34 cellular contexts compared by ENCODE assay signal in genomic region chr9:81852820-81853219, GRCh38.
"Had no signal": no experiment of that assay in that cellular context is flagged by ENCODE, and none has a peak within 500 bp of the region (broad histone marks: within the 10 kb centered on the region; RNA-seq: fewer than 3 reads in every experiment).

No MANE protein-coding gene starts in this region.

- DNase-seq: activated effector memory CD4-positive, alpha-beta T cell treated with anti-CD3 and anti-CD28 coated beads, Interleukin-2, amount 50 U/mL, for 16 hours; activated effector memory CD4-positive, alpha-beta T cell treated with Interleukin-2 at 50 U/mL for 16 hours; activated gamma-delta T cell; activated gamma-delta T cell treated with Interleukin-2 at 50 U/mL for 16 hours; activated naive CD4-positive, alpha-beta T cell; activated naive CD4-positive, alpha-beta T cell treated with anti-CD3 and anti-CD28 coated beads, Interleukin-2, amount 10 ng/mL, durations not matched to agents 7 days and 5 days; activated naive CD4-positive, alpha-beta T cell treated with anti-CD3 and anti-CD28 coated beads, Interleukin-2, amount 50 U/mL, for 16 hours; activated naive CD4-positive, alpha-beta T cell treated with Interleukin-2 at 50 U/mL for 16 hours; activated naive CD8-positive, alpha-beta T cell treated with anti-CD3 and anti-CD28 coated beads for 36 hours; activated naive CD8-positive, alpha-beta T cell treated with anti-CD3 and anti-CD28 coated beads, Interleukin-2, amount 10 ng/mL, durations not matched to agents 7 days and 5 days; activated naive CD8-positive, alpha-beta T cell treated with anti-CD3 and anti-CD28 coated beads, Interleukin-2, amount 50 U/mL, for 24 hours; activated T-cell treated with anti-CD3 and anti-CD28 coated beads for 4 hours; activated T-cell treated with anti-CD3 and anti-CD28 coated beads, Interleukin-2, amount 50 U/mL, for 1 hour; activated T-cell treated with anti-CD3 and anti-CD28 coated beads, Interleukin-2, amount 50 U/mL, for 24 hours; activated T-cell treated with anti-CD3 and anti-CD28 coated beads, Interleukin-2, amount 50 U/mL, for 4 hours; activated T-cell treated with anti-CD3 and anti-CD28 coated beads, Interleukin-2, amount 50 U/mL, for 48 hours; activated T-cell treated with anti-CD3 and anti-CD28 coated beads, Interleukin-2, amount 50 U/mL, for 72 hours; adrenal gland; amniotic stem cell; amygdala; anterior cingulate cortex; aorta; body of pancreas; brain microvascular endothelial cell; caudate nucleus; central memory CD4-positive, alpha-beta T cell; cerebellar nuclear complex had no signal

- H3K27me3 Mint-ChIP-seq: activated naive CD4-positive, alpha-beta T cell treated with anti-CD3 and anti-CD28 coated beads, Interleukin-2, amount 10 ng/mL, durations not matched to agents 7 days and 5 days; activated naive CD8-positive, alpha-beta T cell; activated naive CD8-positive, alpha-beta T cell treated with anti-CD3 and anti-CD28 coated beads for 36 hours; activated naive CD8-positive, alpha-beta T cell treated with anti-CD3 and anti-CD28 coated beads, Interleukin-2, amount 10 ng/mL, durations not matched to agents 7 days and 5 days; activated T-cell treated with anti-CD3 and anti-CD28 coated beads, Interleukin-2, amount 50 U/mL, for 24 hours; activated T-helper 17 cell treated with anti-CD3 and anti-CD28 coated beads, Interleukin-2, amount 50 U/mL, for 72 hours; brain; central memory CD8-positive, alpha-beta T cell had no signal

- H3K9me3 Mint-ChIP-seq: activated naive CD4-positive, alpha-beta T cell treated with anti-CD3 and anti-CD28 coated beads, Interleukin-2, amount 10 ng/mL, durations not matched to agents 7 days and 5 days; activated naive CD4-positive, alpha-beta T cell treated with anti-CD3 and anti-CD28 coated beads, Interleukin-2, amount 50 U/mL, for 72 hours; activated naive CD8-positive, alpha-beta T cell treated with anti-CD3 and anti-CD28 coated beads for 36 hours; activated naive CD8-positive, alpha-beta T cell treated with anti-CD3 and anti-CD28 coated beads, Interleukin-2, amount 10 ng/mL, durations not matched to agents 7 days and 5 days; activated naive CD8-positive, alpha-beta T cell treated with anti-CD3 and anti-CD28 coated beads, Interleukin-2, amount 50 U/mL, for 24 hours; activated T-cell treated with anti-CD3 and anti-CD28 coated beads, Interleukin-2, amount 50 U/mL, for 24 hours; activated T-cell treated with anti-CD3 and anti-CD28 coated beads, Interleukin-2, amount 50 U/mL, for 4 hours; activated T-cell treated with anti-CD3 and anti-CD28 coated beads, Interleukin-2, amount 50 U/mL, for 72 hours; activated T-helper 1 cell treated with anti-CD3 and anti-CD28 coated beads, Interleukin-12 subunit alpha, Interleukin-12 subunit beta, Interleukin-2, Interleukin-4 antibody, amounts not matched to agents 30 ng/mL and 10 ng/mL and 1 ng/mL, durations not matched to agents 14 hours and 24 hours and 36 hours; activated T-helper 2 cell treated with anti-CD3 and anti-CD28 coated beads, Interferon-gamma antibody, Interleukin-2, Interleukin-4, amounts not matched to agents 10 μg/mL and 5 μg/mL and 100 μg/mL, durations not matched to agents 14 hours and 24 hours and 36 hours; brain; central memory CD8-positive, alpha-beta T cell had no signal

- H3K36me3 Mint-ChIP-seq: activated naive CD4-positive, alpha-beta T cell treated with anti-CD3 and anti-CD28 coated beads, Interleukin-2, amount 10 ng/mL, durations not matched to agents 7 days and 5 days; activated naive CD4-positive, alpha-beta T cell treated with anti-CD3 and anti-CD28 coated beads, Interleukin-2, amount 50 U/mL, for 72 hours; activated naive CD8-positive, alpha-beta T cell; activated naive CD8-positive, alpha-beta T cell treated with anti-CD3 and anti-CD28 coated beads for 36 hours; activated naive CD8-positive, alpha-beta T cell treated with anti-CD3 and anti-CD28 coated beads, Interleukin-2, amount 10 ng/mL, durations not matched to agents 7 days and 5 days; brain had no signal

- H3K4me3 Mint-ChIP-seq: activated naive CD4-positive, alpha-beta T cell treated with anti-CD3 and anti-CD28 coated beads, Interleukin-2, amount 10 ng/mL, durations not matched to agents 7 days and 5 days; activated naive CD8-positive, alpha-beta T cell; activated naive CD8-positive, alpha-beta T cell treated with anti-CD3 and anti-CD28 coated beads for 36 hours; activated naive CD8-positive, alpha-beta T cell treated with anti-CD3 and anti-CD28 coated beads, Interleukin-2, amount 10 ng/mL, durations not matched to agents 7 days and 5 days; activated naive CD8-positive, alpha-beta T cell treated with anti-CD3 and anti-CD28 coated beads, Interleukin-2, amount 50 U/mL, for 24 hours; activated T-cell treated with anti-CD3 and anti-CD28 coated beads, Interleukin-2, amount 50 U/mL, for 24 hours; activated T-cell treated with anti-CD3 and anti-CD28 coated beads, Interleukin-2, amount 50 U/mL, for 4 hours; activated T-cell treated with anti-CD3 and anti-CD28 coated beads, Interleukin-2, amount 50 U/mL, for 72 hours; activated T-helper 1 cell treated with anti-CD3 and anti-CD28 coated beads, Interleukin-12 subunit alpha, Interleukin-12 subunit beta, Interleukin-2, Interleukin-4 antibody, amounts not matched to agents 30 ng/mL and 10 ng/mL and 1 ng/mL, durations not matched to agents 14 hours and 24 hours and 36 hours; activated T-helper 17 cell treated with anti-CD3 and anti-CD28 coated beads, Interleukin-2, amount 50 U/mL, for 72 hours; brain; central memory CD8-positive, alpha-beta T cell had no signal

- H3K27ac Mint-ChIP-seq: activated naive CD4-positive, alpha-beta T cell treated with anti-CD3 and anti-CD28 coated beads, Interleukin-2, amount 10 ng/mL, durations not matched to agents 7 days and 5 days; activated naive CD4-positive, alpha-beta T cell treated with anti-CD3 and anti-CD28 coated beads, Interleukin-2, amount 50 U/mL, for 72 hours; activated naive CD8-positive, alpha-beta T cell; activated naive CD8-positive, alpha-beta T cell treated with anti-CD3 and anti-CD28 coated beads for 36 hours; activated naive CD8-positive, alpha-beta T cell treated with anti-CD3 and anti-CD28 coated beads, Interleukin-2, amount 10 ng/mL, durations not matched to agents 7 days and 5 days; activated naive CD8-positive, alpha-beta T cell treated with anti-CD3 and anti-CD28 coated beads, Interleukin-2, amount 50 U/mL, for 24 hours; activated T-cell treated with anti-CD3 and anti-CD28 coated beads, Interleukin-2, amount 50 U/mL, for 24 hours; activated T-cell treated with anti-CD3 and anti-CD28 coated beads, Interleukin-2, amount 50 U/mL, for 72 hours; activated T-helper 1 cell treated with anti-CD3 and anti-CD28 coated beads, Interleukin-12 subunit alpha, Interleukin-12 subunit beta, Interleukin-2, Interleukin-4 antibody, amounts not matched to agents 30 ng/mL and 10 ng/mL and 1 ng/mL, durations not matched to agents 14 hours and 24 hours and 36 hours; activated T-helper 17 cell treated with anti-CD3 and anti-CD28 coated beads, Interleukin-2, amount 50 U/mL, for 72 hours; activated T-helper 2 cell treated with anti-CD3 and anti-CD28 coated beads, Interferon-gamma antibody, Interleukin-2, Interleukin-4, amounts not matched to agents 10 μg/mL and 5 μg/mL and 100 μg/mL, durations not matched to agents 14 hours and 24 hours and 36 hours; brain had no signal

- H3K4me1 Mint-ChIP-seq: activated naive CD4-positive, alpha-beta T cell treated with anti-CD3 and anti-CD28 coated beads, Interleukin-2, amount 10 ng/mL, durations not matched to agents 7 days and 5 days; activated naive CD8-positive, alpha-beta T cell treated with anti-CD3 and anti-CD28 coated beads for 36 hours; activated naive CD8-positive, alpha-beta T cell treated with anti-CD3 and anti-CD28 coated beads, Interleukin-2, amount 10 ng/mL, durations not matched to agents 7 days and 5 days; activated naive CD8-positive, alpha-beta T cell treated with anti-CD3 and anti-CD28 coated beads, Interleukin-2, amount 50 U/mL, for 24 hours; activated T-helper 17 cell treated with anti-CD3 and anti-CD28 coated beads, Interleukin-2, amount 50 U/mL, for 72 hours; brain; central memory CD8-positive, alpha-beta T cell had no signal

- ATAC-seq: activated naive CD4-positive, alpha-beta T cell treated with anti-CD3 and anti-CD28 coated beads, Interleukin-2, amount 50 U/mL, for 72 hours; activated naive CD8-positive, alpha-beta T cell treated with anti-CD3 and anti-CD28 coated beads, Interleukin-2, amount 50 U/mL, for 24 hours; activated T-cell treated with anti-CD3 and anti-CD28 coated beads, Interleukin-2, amount 50 U/mL, for 4 hours; activated T-cell treated with anti-CD3 and anti-CD28 coated beads, Interleukin-2, amount 50 U/mL, for 72 hours; activated T-helper 17 cell treated with anti-CD3 and anti-CD28 coated beads, Interleukin-2, amount 50 U/mL, for 72 hours; body of pancreas had no signal
